1 cellular context compared by ENCODE assay signal in genomic region chr17:72419866-72420774, GRCh38.
TF ChIP-seq lines count a peak whose summit lies in the region.

No MANE protein-coding gene starts in this region.

TF ChIP-seq in GM23338, 12 proteins besides CTCF, POLR2A, EP300 and RAD21 (continued from another document):
- TF ChIP-seq REST (IDR thresholded peaks at IDR 0.05; ENCODE audit: unreplicated experiment) (no peak), STAT1 (IDR thresholded peaks at IDR 0.05; ENCODE audit: unreplicated experiment) (no peak), ZNF331 (CRISPR knock-in tag; IDR thresholded peaks at IDR 0.05; ENCODE audit: low read depth) (no peak), JUNB (IDR thresholded peaks at IDR 0.05; ENCODE audit: unreplicated experiment) (no peak)
